ENCODE assay signal across 21 cellular contexts in the genomic region with DNA sequence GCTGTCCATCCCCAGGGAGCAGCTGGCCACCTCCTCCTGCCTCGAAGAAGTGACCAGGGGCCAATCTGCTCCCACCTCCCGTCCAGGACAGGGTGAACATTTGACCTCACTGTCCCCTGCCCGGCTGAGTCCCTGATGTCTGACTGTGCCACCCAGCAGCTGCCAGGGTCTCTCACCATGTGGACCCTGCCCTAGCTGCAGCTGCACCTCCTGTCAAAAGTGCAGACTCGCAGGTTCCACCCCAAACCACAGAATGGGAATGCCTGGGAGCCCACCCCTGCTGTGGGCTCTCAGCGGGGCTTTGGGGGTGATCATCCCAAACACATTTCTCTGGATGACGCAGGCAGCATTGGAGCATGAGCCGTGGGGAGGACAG.
A peak's percentile ranks its signal among the peaks of the same experiment; 100 is the strongest.
DNase-seq lines count a peak whose midpoint lies in the region; ATAC-seq, FAIRE-seq and TF ChIP-seq lines count a peak whose summit lies in the region.
"Had no signal": no experiment of that assay in that cellular context is flagged by ENCODE, and none has a peak within 500 bp of the region (broad histone marks: within the 10 kb centered on the region; RNA-seq: fewer than 3 reads in every experiment).

No MANE protein-coding gene starts in this region.

- H3K36me3 Mint-ChIP-seq in activated B cell treated with CpG ODN at 0.5 μM for 24 hours (ENCODE audit: low read depth): peaks cover 43% of the 10 kb centered on the region
- H3K36me3 Mint-ChIP-seq in activated T-helper 17 cell treated with anti-CD3 and anti-CD28 coated beads, Interleukin-2, amount 50 U/mL, for 72 hours (ENCODE audit: low read depth): no peaks in the 10 kb centered on the region

- POLR2A ChIA-PET in activated B cell treated with CpG ODN at 0.5 μM for 24 hours (lab: Charles Lee): interaction anchor here (0.5 to 1.4 kb wide), 5 partner anchors 22 to 89 kb away, joined by 3 to 13 read pairs (median 4); no protein-coding TSS in a partner anchor

- DNase-seq in GM12891 (ENCODE audit: insufficient read length, low spot score) (no peak), activated B cell treated with CpG ODN at 0.5 μM for 24 hours (no peak), neuronal stem cell (ENCODE audit: low spot score) (no peak), HuH-7.5 (ENCODE audit: low spot score) (no peak), testis (no peak)
- DNase-seq: ACHN; CD8-positive, alpha-beta T cell; COR-L47; DMS153; DMS79 treated with DMSO at 0.1 percent for 48 hours; EL; GOT3; HFFc6 had no signal

- H3K23ac ChIP-seq in neuronal stem cell (ENCODE audit: low read depth, low read length, poor library complexity): peak overlapping the region; percentile 86

- CTCF ChIA-PET in activated B cell treated with CpG ODN at 0.5 μM for 24 hours (lab: Charles Lee): interaction anchor here (1.2 to 1.6 kb wide), 5 partner anchors 12 to 257 kb away, joined by 3 to 6 read pairs (median 4); no protein-coding TSS in a partner anchor

- H3K4me3 ChIP-seq in BLaER1 (no peak overlapping the region), neuronal stem cell (ENCODE audit: low read length in 2 of 2) (no peak overlapping the region), testis (no peak overlapping the region)
- H3K4me3 ChIP-seq: HAP-1 had no signal

- H3K9me3 ChIP-seq in BLaER1 (no peaks in the 10 kb centered on the region), neuronal stem cell (replicated peaks in 1 of 2; ENCODE audit: control insufficient read depth in 2 of 2, insufficient read depth in 1 of 2, low read depth in 1 of 2, low read length in 2 of 2) (no peaks in the 10 kb centered on the region), testis (no peaks in the 10 kb centered on the region)
- H3K9me3 ChIP-seq: HAP-1 had no signal

- H3K14ac ChIP-seq in neuronal stem cell (ENCODE audit: low read length): no peak overlapping the region

- no peak overlapping the region for H2BK12ac ChIP-seq in neuronal stem cell (ENCODE audit: low read length)

- TF ChIP-seq CTCF in activated B cell treated with CpG ODN at 0.5 μM for 24 hours (IDR thresholded peaks at IDR 0.05) (no peak), testis (IDR thresholded peaks at IDR 0.05) (no peak)

- peak overlapping the region; percentile 15 for H2BK15ac ChIP-seq in neuronal stem cell (ENCODE audit: low read length)

- H2BK5ac ChIP-seq in neuronal stem cell (ENCODE audit: low read length): no peak overlapping the region

- peak; percentile 20 for FAIRE-seq in GM12891 (lab: Jason Lieb, UNC)
- FAIRE-seq: D721Med, G401.6, GM19239 had no signal

- intact Hi-C loops in activated B cell treated with CpG ODN at 0.5 μM for 24 hours (cut with micrococcal nuclease) (loop anchor here (5.0 kb wide), 1 partner anchor 141 kb away; the partner anchor contains the start of gene TIAL1), testis (cut with DNase I; ENCODE audit: low total_unique reads) (no loop called here)

- H3K79me1 ChIP-seq in neuronal stem cell (ENCODE audit: low read depth, low read length): no peaks in the 10 kb centered on the region

- H3K9me3 Mint-ChIP-seq in activated B cell treated with CpG ODN at 0.5 μM for 24 hours: no peaks in the 10 kb centered on the region
- no peaks in the 10 kb centered on the region for H3K9me3 Mint-ChIP-seq in activated T-helper 17 cell treated with anti-CD3 and anti-CD28 coated beads, Interleukin-2, amount 50 U/mL, for 72 hours
- H3K9me3 Mint-ChIP-seq: CD8-positive, alpha-beta T cell; HFFc6 had no signal

- H3K27ac Mint-ChIP-seq in activated B cell treated with CpG ODN at 0.5 μM for 24 hours: peak overlapping the region; percentile 93
- H3K27ac Mint-ChIP-seq in activated T-helper 17 cell treated with anti-CD3 and anti-CD28 coated beads, Interleukin-2, amount 50 U/mL, for 72 hours: no peak overlapping the region
- H3K27ac Mint-ChIP-seq: CD8-positive, alpha-beta T cell; HFFc6 had no signal

- no peak overlapping the region for H4K91ac ChIP-seq in neuronal stem cell (ENCODE audit: low read depth, low read length, poor library complexity)

- H3K27ac ChIP-seq in BLaER1 (no peak overlapping the region), neuronal stem cell (replicated peaks; ENCODE audit: low read length) (no peak overlapping the region), testis (no peak overlapping the region)
- H3K27ac ChIP-seq: C4-2B, HL-60 had no signal

- H2BK120ac ChIP-seq in neuronal stem cell (ENCODE audit: low read depth, low read length): no peak overlapping the region

- H2AK5ac ChIP-seq in neuronal stem cell (ENCODE audit: low read depth, low read length): peak overlapping the region; percentile 51

- 0 out of 2 replicates have a peak, but pooled peaks cover 3% of the 10 kb centered on the region for H3K27me3 ChIP-seq in BLaER1
- H3K27me3 ChIP-seq in neuronal stem cell (ENCODE audit: control insufficient read depth in 3 of 3, insufficient read depth in 3 of 3, low read depth in 1 of 3, low read length in 3 of 3): no peaks in the 10 kb centered on the region
- no peaks in the 10 kb centered on the region for H3K27me3 ChIP-seq in testis

- no peak overlapping the region for H2AFZ ChIP-seq in neuronal stem cell (ENCODE audit: low read length)

- H4K20me1 ChIP-seq in BLaER1: no peaks in the 10 kb centered on the region

- TF ChIP-seq POLR2A in GM12891 (IDR thresholded peaks at IDR 0.05; ENCODE audit: low read depth, low read length): no peak
- no peak for TF ChIP-seq POLR2A in testis (IDR thresholded peaks at IDR 0.05)

- H3K9ac ChIP-seq in BLaER1: no peak overlapping the region
- no peak overlapping the region for H3K9ac ChIP-seq in neuronal stem cell (ENCODE audit: low read depth, low read length, poor library complexity)

- H3K4me1 ChIP-seq in BLaER1 (peaks cover 44% of the 10 kb centered on the region), neuronal stem cell (ENCODE audit: control insufficient read depth in 2 of 2, insufficient read depth in 1 of 2, low read depth in 1 of 2, low read length in 2 of 2) (peaks cover 0 to 6% of the 10 kb centered on the region in 2 donors), testis (no peaks in the 10 kb centered on the region)
- H3K4me1 ChIP-seq: HAP-1 had no signal

- H3K18ac ChIP-seq in neuronal stem cell (ENCODE audit: low read length): peak overlapping the region; percentile 25

- H3K27me3 Mint-ChIP-seq in activated B cell treated with CpG ODN at 0.5 μM for 24 hours: no peaks in the 10 kb centered on the region
- H3K27me3 Mint-ChIP-seq in activated T-helper 17 cell treated with anti-CD3 and anti-CD28 coated beads, Interleukin-2, amount 50 U/mL, for 72 hours: no peaks in the 10 kb centered on the region

- WGBS in neuronal stem cell (ENCODE audit: extremely low coverage in 2 of 2, insufficient read length in 2 of 2, insufficient replicate concordance in 1 of 2), 2 donors: no CpG with 5 or more reads among the region's 7 CpGs
- 93% methylated on average over 6 to 7 of the region's 7 CpGs for WGBS in testis, 2 donors

- H4K8ac ChIP-seq in neuronal stem cell (ENCODE audit: low read depth, low read length): no peak overlapping the region

- peak overlapping the region; percentile 49 for H3K4me2 ChIP-seq in BLaER1
- H3K4me2 ChIP-seq in neuronal stem cell (ENCODE audit: insufficient read depth, low read length, poor library complexity, severe bottlenecking): no peak overlapping the region

- H3K4ac ChIP-seq in neuronal stem cell (ENCODE audit: low read length): no peak overlapping the region

- no peak overlapping the region for H3K4me3 Mint-ChIP-seq in activated B cell treated with CpG ODN at 0.5 μM for 24 hours
- no peak overlapping the region for H3K4me3 Mint-ChIP-seq in activated T-helper 17 cell treated with anti-CD3 and anti-CD28 coated beads, Interleukin-2, amount 50 U/mL, for 72 hours
- H3K4me3 Mint-ChIP-seq: CD8-positive, alpha-beta T cell; HFFc6 had no signal

- H3K4me1 Mint-ChIP-seq in activated B cell treated with CpG ODN at 0.5 μM for 24 hours: peaks cover 37% of the 10 kb centered on the region
- H3K4me1 Mint-ChIP-seq in activated T-helper 17 cell treated with anti-CD3 and anti-CD28 coated beads, Interleukin-2, amount 50 U/mL, for 72 hours: no peaks in the 10 kb centered on the region

- H3K36me3 ChIP-seq in BLaER1: no peaks in the 10 kb centered on the region
- peaks cover 0 to 2% of the 10 kb centered on the region in 2 donors for H3K36me3 ChIP-seq in neuronal stem cell (replicated peaks in 1 of 2; ENCODE audit: control insufficient read depth in 2 of 2, insufficient read depth in 2 of 2, low read length in 2 of 2)
- H3K36me3 ChIP-seq in testis (ENCODE audit: low read depth, missing control alignments): no peaks in the 10 kb centered on the region
- H3K36me3 ChIP-seq: HAP-1 had no signal

- no peak for ATAC-seq in activated B cell treated with CpG ODN at 0.5 μM for 24 hours (ENCODE audit: low read depth)
- ATAC-seq in activated T-helper 17 cell treated with anti-CD3 and anti-CD28 coated beads, Interleukin-2, amount 50 U/mL, for 72 hours (replicated peaks): no peak
- ATAC-seq: CD8-positive, alpha-beta T cell had no signal

TF ChIP-seq in GM12891, 5 proteins besides CTCF, POLR2A, EP300 and RAD21:
- TF ChIP-seq PAX5 (IDR thresholded peaks at IDR 0.05; ENCODE audit: insufficient read depth, low read length, severe bottlenecking) (no peak), TAF1 (IDR thresholded peaks at IDR 0.05; ENCODE audit: low read depth, low read length) (no peak), SPI1 (IDR thresholded peaks at IDR 0.05; ENCODE audit: low read depth, low read length) (no peak), POU2F2 (IDR thresholded peaks at IDR 0.05; ENCODE audit: low read depth, low read length) (no peak), POLR2AphosphoS5 (IDR thresholded peaks at IDR 0.05; ENCODE audit: low read depth, low read length) (no peak)
